Comparison of ENCODE assay signal across 11 cellular contexts in the genomic region with DNA sequence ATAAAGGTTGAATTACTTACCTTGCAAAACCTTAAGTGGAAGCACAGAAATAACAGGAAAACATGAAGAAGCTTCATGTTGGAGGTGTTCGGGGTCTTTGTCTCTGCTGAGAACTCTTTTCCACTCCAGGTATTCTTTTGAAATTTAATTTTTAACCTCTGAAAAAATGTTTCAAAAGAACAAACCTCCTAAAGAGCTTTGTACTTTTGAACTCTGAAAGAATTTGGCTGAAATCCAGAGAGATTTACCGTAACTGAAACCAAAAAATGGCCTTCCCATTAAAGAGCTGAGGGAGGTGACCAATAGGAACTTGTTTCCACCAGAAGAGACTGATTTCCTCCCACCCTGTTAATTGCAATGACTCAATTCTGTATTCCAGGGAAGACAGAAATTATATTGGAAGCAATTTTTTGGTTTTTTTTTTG. TPM values are rescaled to one million over a fixed set of nuclear protein-coding genes. Genes with fewer than 3 reads are reported as not detected.
A peak's percentile ranks its signal among the peaks of the same experiment; 100 is the strongest.
DNase-seq lines count a peak whose midpoint lies in the region; ATAC-seq and TF ChIP-seq lines count a peak whose summit lies in the region.
"Had no signal": no experiment of that assay in that cellular context is flagged by ENCODE, and none has a peak within 500 bp of the region (broad histone marks: within the 10 kb centered on the region; RNA-seq: fewer than 3 reads in every experiment).

A gene (minus strand): TSS at position 105 of the 425 bp plus-strand sequence. CDS start 28 bp downstream, at position 77.

- no TSS peak for BruUV-seq in Calu3 (replicated peaks; lab: Mats Ljungman, UMichigan)

- peak within 1 kb of the TSS; percentile 17 for H3K27ac ChIP-seq in rectal smooth muscle tissue (ENCODE audit: low read depth, low read length)

- H3K4me3 ChIP-seq in rectal smooth muscle tissue (ENCODE audit: low read length), result no peak within 1 kb of the TSS

- H3K9me3 Mint-ChIP-seq in Calu3 (ENCODE audit: low read depth, unreplicated experiment), result peaks cover 3% of the 10 kb centered on the region
- no peaks in the 10 kb centered on the region for H3K9me3 Mint-ChIP-seq in activated CD8-positive, alpha-beta memory T cell treated with anti-CD3 and anti-CD28 coated beads, Interleukin-2, amount 10 ng/mL, durations not matched to agents 7 days and 5 days (ENCODE audit: low read depth)
- H3K9me3 Mint-ChIP-seq: natural killer cell had no signal

- DNase-seq in Calu3 (no peak), Right ventricle myocardium inferior (ENCODE audit: missing footprints) (no peak), COLO668 (lab: John Stamatoyannopoulos, UW; ENCODE audit: unreplicated experiment) (no peak)
- no peak for DNase-seq in central memory CD4-positive, alpha-beta T cell
- DNase-seq in activated CD8-positive, alpha-beta memory T cell treated with anti-CD3 and anti-CD28 coated beads, Interleukin-2, amount 10 ng/mL, durations not matched to agents 7 days and 5 days, result no peak
- DNase-seq in stimulated activated CD4-positive, alpha-beta T cell treated with anti-CD3 and anti-CD28 coated beads, Interleukin-4, amount 100 ng/mL, for 1 hour, result no peak
- DNase-seq: amniotic stem cell, natural killer cell had no signal

- no peak for TF ChIP-seq CTCF in Calu3 (IDR thresholded peaks at IDR 0.05; ENCODE audit: unreplicated experiment)

- CTCF ChIA-PET in Calu3 (lab: Charles Lee), result interaction anchor here (0.5 to 1.7 kb wide), 2 partner anchors 99 to 157 kb away, joined by 4 to 7 read pairs; a partner anchor contains a TSS
- CTCF ChIA-PET in activated CD8-positive, alpha-beta memory T cell treated with anti-CD3 and anti-CD28 coated beads, Interleukin-2, amount 10 ng/mL, durations not matched to agents 7 days and 5 days (lab: Charles Lee), result no interaction called here

- peak within 1 kb of the TSS; percentile 27 for H3K27ac Mint-ChIP-seq in Calu3 (ENCODE audit: unreplicated experiment)
- H3K27ac Mint-ChIP-seq in activated CD8-positive, alpha-beta memory T cell treated with anti-CD3 and anti-CD28 coated beads, Interleukin-2, amount 10 ng/mL, durations not matched to agents 7 days and 5 days, result no peak within 1 kb of the TSS
- H3K27ac Mint-ChIP-seq: natural killer cell had no signal

- no peaks in the 10 kb centered on the region for H3K27me3 ChIP-seq in rectal smooth muscle tissue (ENCODE audit: control insufficient read depth, insufficient read depth, low read length)

- H3K27me3 Mint-ChIP-seq in Calu3 (ENCODE audit: unreplicated experiment), result no peaks in the 10 kb centered on the region
- H3K27me3 Mint-ChIP-seq in activated CD8-positive, alpha-beta memory T cell treated with anti-CD3 and anti-CD28 coated beads, Interleukin-2, amount 10 ng/mL, durations not matched to agents 7 days and 5 days, result peaks cover 7% of the 10 kb centered on the region

- H3K4me3 Mint-ChIP-seq in Calu3 (ENCODE audit: low read depth, unreplicated experiment), result peak within 1 kb of the TSS; percentile 53
- no peak within 1 kb of the TSS for H3K4me3 Mint-ChIP-seq in activated CD8-positive, alpha-beta memory T cell treated with anti-CD3 and anti-CD28 coated beads, Interleukin-2, amount 10 ng/mL, durations not matched to agents 7 days and 5 days
- H3K4me3 Mint-ChIP-seq: natural killer cell had no signal

- no peaks in the 10 kb centered on the region for H3K36me3 ChIP-seq in rectal smooth muscle tissue (ENCODE audit: control insufficient read depth, insufficient read depth, low read length)

- H3K4me1 Mint-ChIP-seq in Calu3 (ENCODE audit: low read depth, unreplicated experiment), result peaks cover 25% of the 10 kb centered on the region
- no peaks in the 10 kb centered on the region for H3K4me1 Mint-ChIP-seq in activated CD8-positive, alpha-beta memory T cell treated with anti-CD3 and anti-CD28 coated beads, Interleukin-2, amount 10 ng/mL, durations not matched to agents 7 days and 5 days
- H3K4me1 Mint-ChIP-seq: natural killer cell had no signal

- ATAC-seq in SK-N-SH treated with all-trans-retinoic acid at 6 μM for 48 hours (peak; percentile 71), Right ventricle myocardium inferior (no peak)
- no peak for ATAC-seq in activated CD8-positive, alpha-beta memory T cell treated with anti-CD3 and anti-CD28 coated beads, Interleukin-2, amount 10 ng/mL, durations not matched to agents 7 days and 5 days
- ATAC-seq: natural killer cell had no signal

- no peak within 1 kb of the TSS for H3K9ac ChIP-seq in rectal smooth muscle tissue (ENCODE audit: low read length)

- intact Hi-C loops in Calu3 (cut with micrococcal nuclease; ENCODE audit: unreplicated experiment), result loop anchor here (2.0 to 10.0 kb wide), 4 partner anchors 75 to 375 kb away; a partner anchor contains a TSS
- intact Hi-C loops in Right ventricle myocardium inferior (cut with DNase I), result loop anchor here (5.0 kb wide), 1 partner anchor 380 kb away; no protein-coding TSS in a partner anchor

- H3K4me1 ChIP-seq in rectal smooth muscle tissue (ENCODE audit: control insufficient read depth, insufficient read depth, low read length), result no peaks in the 10 kb centered on the region

- no peaks in the 10 kb centered on the region for H3K36me3 Mint-ChIP-seq in Calu3 (ENCODE audit: insufficient read depth, unreplicated experiment)
- H3K36me3 Mint-ChIP-seq in activated CD8-positive, alpha-beta memory T cell treated with anti-CD3 and anti-CD28 coated beads, Interleukin-2, amount 10 ng/mL, durations not matched to agents 7 days and 5 days, result no peaks in the 10 kb centered on the region
- H3K36me3 Mint-ChIP-seq: natural killer cell had no signal

TF ChIP-seq in SK-N-SH treated with all-trans-retinoic acid at 6 μM for 48 hours, 23 proteins besides CTCF, POLR2A, EP300 and RAD21:
- TF ChIP-seq, protein P1, sequence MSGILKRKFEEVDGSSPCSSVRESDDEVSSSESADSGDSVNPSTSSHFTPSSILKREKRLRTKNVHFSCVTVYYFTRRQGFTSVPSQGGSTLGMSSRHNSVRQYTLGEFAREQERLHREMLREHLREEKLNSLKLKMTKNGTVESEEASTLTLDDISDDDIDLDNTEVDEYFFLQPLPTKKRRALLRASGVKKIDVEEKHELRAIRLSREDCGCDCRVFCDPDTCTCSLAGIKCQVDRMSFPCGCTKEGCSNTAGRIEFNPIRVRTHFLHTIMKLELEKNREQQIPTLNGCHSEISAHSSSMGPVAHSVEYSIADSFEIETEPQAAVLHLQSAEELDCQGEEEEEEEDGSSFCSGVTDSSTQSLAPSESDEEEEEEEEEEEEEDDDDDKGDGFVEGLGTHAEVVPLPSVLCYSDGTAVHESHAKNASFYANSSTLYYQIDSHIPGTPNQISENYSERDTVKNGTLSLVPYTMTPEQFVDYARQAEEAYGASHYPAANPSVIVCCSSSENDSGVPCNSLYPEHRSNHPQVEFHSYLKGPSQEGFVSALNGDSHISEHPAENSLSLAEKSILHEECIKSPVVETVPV (CRISPR knock-in tag; IDR thresholded peaks at IDR 0.05), result no peak
- no peak for TF ChIP-seq TCF4 (CRISPR knock-in tag; IDR thresholded peaks at IDR 0.05; ENCODE audit: borderline replicate concordance)
- no peak for TF ChIP-seq ZNF565 (CRISPR knock-in tag; conservative IDR thresholded peaks at IDR 0.05; ENCODE audit: low read depth)
- no peak for TF ChIP-seq ZNF70 (CRISPR knock-in tag; IDR thresholded peaks at IDR 0.05)
- TF ChIP-seq RARB (CRISPR knock-in tag; IDR thresholded peaks at IDR 0.05), result no peak
- TF ChIP-seq ARNTL (CRISPR knock-in tag; IDR thresholded peaks at IDR 0.05; ENCODE audit: borderline replicate concordance, low read depth), result no peak
- TF ChIP-seq ISL1 (CRISPR knock-in tag; IDR thresholded peaks at IDR 0.05), result no peak
- TF ChIP-seq TOX (CRISPR knock-in tag; IDR thresholded peaks at IDR 0.05; ENCODE audit: borderline replicate concordance), result no peak
- TF ChIP-seq, protein P2, sequence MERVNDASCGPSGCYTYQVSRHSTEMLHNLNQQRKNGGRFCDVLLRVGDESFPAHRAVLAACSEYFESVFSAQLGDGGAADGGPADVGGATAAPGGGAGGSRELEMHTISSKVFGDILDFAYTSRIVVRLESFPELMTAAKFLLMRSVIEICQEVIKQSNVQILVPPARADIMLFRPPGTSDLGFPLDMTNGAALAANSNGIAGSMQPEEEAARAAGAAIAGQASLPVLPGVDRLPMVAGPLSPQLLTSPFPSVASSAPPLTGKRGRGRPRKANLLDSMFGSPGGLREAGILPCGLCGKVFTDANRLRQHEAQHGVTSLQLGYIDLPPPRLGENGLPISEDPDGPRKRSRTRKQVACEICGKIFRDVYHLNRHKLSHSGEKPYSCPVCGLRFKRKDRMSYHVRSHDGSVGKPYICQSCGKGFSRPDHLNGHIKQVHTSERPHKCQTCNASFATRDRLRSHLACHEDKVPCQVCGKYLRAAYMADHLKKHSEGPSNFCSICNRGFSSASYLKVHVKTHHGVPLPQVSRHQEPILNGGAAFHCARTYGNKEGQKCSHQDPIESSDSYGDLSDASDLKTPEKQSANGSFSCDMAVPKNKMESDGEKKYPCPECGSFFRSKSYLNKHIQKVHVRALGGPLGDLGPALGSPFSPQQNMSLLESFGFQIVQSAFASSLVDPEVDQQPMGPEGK (CRISPR knock-in tag; IDR thresholded peaks at IDR 0.05; ENCODE audit: borderline replicate concordance), result no peak
- TF ChIP-seq CSDC2 (CRISPR knock-in tag; IDR thresholded peaks at IDR 0.05), result no peak
- TF ChIP-seq PPARA (CRISPR knock-in tag; IDR thresholded peaks at IDR 0.05; ENCODE audit: borderline replicate concordance), result no peak
- TF ChIP-seq, protein P3, sequence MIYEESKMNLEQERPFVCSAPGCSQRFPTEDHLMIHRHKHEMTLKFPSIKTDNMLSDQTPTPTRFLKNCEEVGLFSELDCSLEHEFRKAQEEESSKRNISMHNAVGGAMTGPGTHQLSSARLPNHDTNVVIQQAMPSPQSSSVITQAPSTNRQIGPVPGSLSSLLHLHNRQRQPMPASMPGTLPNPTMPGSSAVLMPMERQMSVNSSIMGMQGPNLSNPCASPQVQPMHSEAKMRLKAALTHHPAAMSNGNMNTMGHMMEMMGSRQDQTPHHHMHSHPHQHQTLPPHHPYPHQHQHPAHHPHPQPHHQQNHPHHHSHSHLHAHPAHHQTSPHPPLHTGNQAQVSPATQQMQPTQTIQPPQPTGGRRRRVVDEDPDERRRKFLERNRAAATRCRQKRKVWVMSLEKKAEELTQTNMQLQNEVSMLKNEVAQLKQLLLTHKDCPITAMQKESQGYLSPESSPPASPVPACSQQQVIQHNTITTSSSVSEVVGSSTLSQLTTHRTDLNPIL (CRISPR knock-in tag; IDR thresholded peaks at IDR 0.05; ENCODE audit: low read depth), result no peak
- no peak for TF ChIP-seq SNAI2 (CRISPR knock-in tag; IDR thresholded peaks at IDR 0.05)

RNA-seq across cellular contexts. Expression of the gene that starts here (rescaled TPM):
- total RNA-seq in Calu3 (2022), result 25.8 and 27.7 TPM in 2 replicates
- total RNA-seq in Right ventricle myocardium inferior, result 11.5 TPM
- total RNA-seq in activated CD8-positive, alpha-beta memory T cell treated with anti-CD3 and anti-CD28 coated beads, Interleukin-2, amount 10 ng/mL, durations not matched to agents 7 days and 5 days, result under 1 TPM in 1 of 2 experiments, not detected in 1; 0.26 TPM
- total RNA-seq: natural killer cell; T-helper 2 cell treated with Interferon-gamma antibody and Interleukin-4, amounts not matched to agents 100 ng/mL and 5 ng/mL, for 36 hours had no signal
